ENCODE assay signal across 1 cellular context in genomic region chr3:58177747-58178527, GRCh38.
TF ChIP-seq lines count a peak whose summit lies in the region.

No MANE protein-coding gene starts in this region.

TF ChIP-seq in HepG2, 621 proteins besides CTCF, POLR2A, EP300 and RAD21 (continued from another document):
- TF ChIP-seq, protein P1, sequence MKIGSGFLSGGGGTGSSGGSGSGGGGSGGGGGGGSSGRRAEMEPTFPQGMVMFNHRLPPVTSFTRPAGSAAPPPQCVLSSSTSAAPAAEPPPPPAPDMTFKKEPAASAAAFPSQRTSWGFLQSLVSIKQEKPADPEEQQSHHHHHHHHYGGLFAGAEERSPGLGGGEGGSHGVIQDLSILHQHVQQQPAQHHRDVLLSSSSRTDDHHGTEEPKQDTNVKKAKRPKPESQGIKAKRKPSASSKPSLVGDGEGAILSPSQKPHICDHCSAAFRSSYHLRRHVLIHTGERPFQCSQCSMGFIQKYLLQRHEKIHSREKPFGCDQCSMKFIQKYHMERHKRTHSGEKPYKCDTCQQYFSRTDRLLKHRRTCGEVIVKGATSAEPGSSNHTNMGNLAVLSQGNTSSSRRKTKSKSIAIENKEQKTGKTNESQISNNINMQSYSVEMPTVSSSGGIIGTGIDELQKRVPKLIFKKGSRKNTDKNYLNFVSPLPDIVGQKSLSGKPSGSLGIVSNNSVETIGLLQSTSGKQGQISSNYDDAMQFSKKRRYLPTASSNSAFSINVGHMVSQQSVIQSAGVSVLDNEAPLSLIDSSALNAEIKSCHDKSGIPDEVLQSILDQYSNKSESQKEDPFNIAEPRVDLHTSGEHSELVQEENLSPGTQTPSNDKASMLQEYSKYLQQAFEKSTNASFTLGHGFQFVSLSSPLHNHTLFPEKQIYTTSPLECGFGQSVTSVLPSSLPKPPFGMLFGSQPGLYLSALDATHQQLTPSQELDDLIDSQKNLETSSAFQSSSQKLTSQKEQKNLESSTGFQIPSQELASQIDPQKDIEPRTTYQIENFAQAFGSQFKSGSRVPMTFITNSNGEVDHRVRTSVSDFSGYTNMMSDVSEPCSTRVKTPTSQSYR (CRISPR knock-in tag; IDR thresholded peaks at IDR 0.05; ENCODE audit: borderline replicate concordance): no peak
- TF ChIP-seq, protein P2, sequence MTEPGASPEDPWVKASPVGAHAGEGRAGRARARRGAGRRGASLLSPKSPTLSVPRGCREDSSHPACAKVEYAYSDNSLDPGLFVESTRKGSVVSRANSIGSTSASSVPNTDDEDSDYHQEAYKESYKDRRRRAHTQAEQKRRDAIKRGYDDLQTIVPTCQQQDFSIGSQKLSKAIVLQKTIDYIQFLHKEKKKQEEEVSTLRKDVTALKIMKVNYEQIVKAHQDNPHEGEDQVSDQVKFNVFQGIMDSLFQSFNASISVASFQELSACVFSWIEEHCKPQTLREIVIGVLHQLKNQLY (CRISPR knock-in tag; IDR thresholded peaks at IDR 0.05): no peak
- no peak for TF ChIP-seq NFYC (CRISPR knock-in tag; IDR thresholded peaks at IDR 0.05)
- no peak for TF ChIP-seq SMYD3 (CRISPR knock-in tag; IDR thresholded peaks at IDR 0.05)
- TF ChIP-seq, protein P3, sequence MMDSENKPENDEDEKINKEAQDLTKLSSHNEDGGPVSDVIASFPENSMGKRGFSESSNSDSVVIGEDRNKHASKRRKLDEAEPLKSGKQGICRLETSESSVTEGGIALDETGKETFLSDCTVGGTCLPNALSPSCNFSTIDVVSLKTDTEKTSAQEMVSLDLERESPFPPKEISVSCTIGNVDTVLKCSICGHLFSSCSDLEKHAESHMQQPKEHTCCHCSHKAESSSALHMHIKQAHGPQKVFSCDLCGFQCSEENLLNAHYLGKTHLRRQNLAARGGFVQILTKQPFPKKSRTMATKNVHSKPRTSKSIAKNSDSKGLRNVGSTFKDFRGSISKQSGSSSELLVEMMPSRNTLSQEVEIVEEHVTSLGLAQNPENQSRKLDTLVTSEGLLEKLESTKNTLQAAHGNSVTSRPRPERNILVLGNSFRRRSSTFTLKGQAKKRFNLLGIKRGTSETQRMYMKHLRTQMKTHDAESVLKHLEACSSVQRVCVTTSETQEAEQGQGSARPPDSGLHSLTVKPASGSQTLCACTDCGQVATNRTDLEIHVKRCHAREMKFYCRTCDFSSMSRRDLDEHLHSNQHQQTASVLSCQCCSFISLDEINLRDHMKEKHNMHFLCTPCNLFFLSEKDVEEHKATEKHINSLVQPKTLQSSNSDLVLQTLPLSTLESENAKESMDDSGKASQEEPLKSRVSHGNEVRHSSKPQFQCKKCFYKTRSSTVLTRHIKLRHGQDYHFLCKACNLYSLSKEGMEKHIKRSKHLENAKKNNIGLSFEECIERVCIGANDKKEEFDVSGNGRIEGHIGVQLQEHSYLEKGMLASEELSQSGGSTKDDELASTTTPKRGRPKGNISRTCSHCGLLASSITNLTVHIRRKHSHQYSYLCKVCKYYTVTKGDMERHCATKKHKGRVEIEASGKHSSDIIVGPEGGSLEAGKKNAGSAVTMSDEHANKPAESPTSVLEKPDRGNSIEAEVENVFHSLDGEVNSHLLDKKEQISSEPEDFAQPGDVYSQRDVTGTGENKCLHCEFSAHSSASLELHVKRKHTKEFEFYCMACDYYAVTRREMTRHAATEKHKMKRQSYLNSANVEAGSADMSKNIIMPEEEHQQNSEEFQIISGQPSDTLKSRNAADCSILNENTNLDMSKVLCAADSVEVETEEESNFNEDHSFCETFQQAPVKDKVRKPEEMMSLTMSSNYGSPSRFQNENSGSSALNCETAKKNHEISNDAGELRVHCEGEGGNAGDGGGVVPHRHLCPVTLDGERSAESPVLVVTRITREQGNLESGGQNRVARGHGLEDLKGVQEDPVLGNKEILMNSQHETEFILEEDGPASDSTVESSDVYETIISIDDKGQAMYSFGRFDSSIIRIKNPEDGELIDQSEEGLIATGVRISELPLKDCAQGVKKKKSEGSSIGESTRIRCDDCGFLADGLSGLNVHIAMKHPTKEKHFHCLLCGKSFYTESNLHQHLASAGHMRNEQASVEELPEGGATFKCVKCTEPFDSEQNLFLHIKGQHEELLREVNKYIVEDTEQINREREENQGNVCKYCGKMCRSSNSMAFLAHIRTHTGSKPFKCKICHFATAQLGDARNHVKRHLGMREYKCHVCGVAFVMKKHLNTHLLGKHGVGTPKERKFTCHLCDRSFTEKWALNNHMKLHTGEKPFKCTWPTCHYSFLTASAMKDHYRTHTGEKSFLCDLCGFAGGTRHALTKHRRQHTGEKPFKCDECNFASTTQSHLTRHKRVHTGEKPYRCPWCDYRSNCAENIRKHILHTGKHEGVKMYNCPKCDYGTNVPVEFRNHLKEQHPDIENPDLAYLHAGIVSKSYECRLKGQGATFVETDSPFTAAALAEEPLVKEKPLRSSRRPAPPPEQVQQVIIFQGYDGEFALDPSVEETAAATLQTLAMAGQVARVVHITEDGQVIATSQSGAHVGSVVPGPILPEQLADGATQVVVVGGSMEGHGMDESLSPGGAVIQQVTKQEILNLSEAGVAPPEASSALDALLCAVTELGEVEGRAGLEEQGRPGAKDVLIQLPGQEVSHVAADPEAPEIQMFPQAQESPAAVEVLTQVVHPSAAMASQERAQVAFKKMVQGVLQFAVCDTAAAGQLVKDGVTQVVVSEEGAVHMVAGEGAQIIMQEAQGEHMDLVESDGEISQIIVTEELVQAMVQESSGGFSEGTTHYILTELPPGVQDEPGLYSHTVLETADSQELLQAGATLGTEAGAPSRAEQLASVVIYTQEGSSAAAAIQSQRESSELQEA (CRISPR knock-in tag; IDR thresholded peaks at IDR 0.05; ENCODE audit: not compliant biosample characterization): no peak
